Comparison of ENCODE assay signal across 1 cellular context in the genomic region with DNA sequence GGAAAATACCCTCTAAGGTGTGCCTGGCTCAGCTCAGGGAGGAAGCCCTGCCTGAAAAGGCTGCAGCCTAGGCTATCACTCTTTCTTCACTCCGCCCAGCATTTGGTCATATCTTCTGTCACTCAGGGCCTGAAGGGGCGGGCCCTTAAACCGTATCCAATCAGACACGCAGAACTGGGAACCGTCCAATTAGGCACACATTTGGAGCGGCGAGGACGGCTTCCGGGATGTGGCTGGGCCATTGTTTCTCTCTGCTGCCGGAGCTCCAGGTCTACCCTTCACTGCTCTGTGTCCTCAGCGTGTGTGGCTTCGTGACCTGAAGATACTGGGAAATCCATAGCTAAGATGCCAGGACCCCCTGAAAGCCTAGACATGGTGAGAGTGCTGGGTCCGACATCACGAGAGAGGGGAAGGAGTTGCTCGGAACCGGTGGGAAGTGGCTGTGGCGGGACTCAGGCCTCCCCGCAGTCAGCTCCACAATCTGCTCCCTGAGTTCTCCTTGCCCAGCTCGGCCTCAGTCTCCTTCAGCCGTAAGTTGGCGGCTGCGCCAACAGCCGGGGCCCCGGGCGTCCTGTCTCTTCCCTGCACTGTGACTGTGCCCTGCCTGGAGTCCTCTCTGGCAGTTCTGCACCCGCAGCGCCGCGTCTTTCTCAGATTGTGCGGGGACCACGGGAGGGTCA.
TF ChIP-seq lines count a peak whose summit lies in the region.

TSS of gene ZNF493 (plus strand) at position 241 of the 680 bp plus-strand sequence. CDS start at position 346, 105 bp downstream.

TF ChIP-seq in K562, 482 proteins besides CTCF, POLR2A, EP300 and RAD21 (continued from another document and continues in another):
- TF ChIP-seq RREB1 (CRISPR knock-in tag; IDR thresholded peaks at IDR 0.05) (no peak), ZSCAN32 (CRISPR knock-in tag; IDR thresholded peaks at IDR 0.05) (no peak), ZNF324 (CRISPR knock-in tag; IDR thresholded peaks at IDR 0.05) (no peak), SMARCC2 (IDR thresholded peaks at IDR 0.05; ENCODE audit: low read depth) (no peak), ZFP1 (CRISPR knock-in tag; IDR thresholded peaks at IDR 0.05) (no peak), RBBP5 (IDR thresholded peaks at IDR 0.05; ENCODE audit: borderline replicate concordance, insufficient read depth, low read length, poor library complexity, severe bottlenecking) (peak; percentile 76), MYBL2 (IDR thresholded peaks at IDR 0.05; ENCODE audit: low read depth) (no peak), MYBL2 (CRISPR knock-in tag; IDR thresholded peaks at IDR 0.05; ENCODE audit: borderline replicate concordance) (no peak), GABPA (tag; conservative IDR thresholded peaks at IDR 0.05; ENCODE audit: low read depth) (peak; percentile 84), ZNF583 (CRISPR knock-in tag; IDR thresholded peaks at IDR 0.05) (no peak), ZNF707 (CRISPR knock-in tag; conservative IDR thresholded peaks at IDR 0.05) (no peak), TRIM24 (IDR thresholded peaks at IDR 0.05) (no peak), PTTG1 (tag; IDR thresholded peaks at IDR 0.05; ENCODE audit: low read depth) (no peak), ZNF57 (CRISPR knock-in tag; IDR thresholded peaks at IDR 0.05) (no peak), NRF1 (conservative IDR thresholded peaks at IDR 0.05 in 1 of 2, IDR thresholded peaks at IDR 0.05 in 1 of 2) (peak; percentile 23 to 48; a peak in 3 of 4 replicates), DMBX1 (CRISPR knock-in tag; IDR thresholded peaks at IDR 0.05; ENCODE audit: borderline replicate concordance) (no peak), NEUROD1 (IDR thresholded peaks at IDR 0.05; ENCODE audit: borderline replicate concordance, low read depth, low read length, partially characterized antibody) (peak; percentile 82), NFXL1 (CRISPR knock-in tag; IDR thresholded peaks at IDR 0.05) (no peak), SREBF2 (CRISPR knock-in tag; IDR thresholded peaks at IDR 0.05) (no peak), BRCA1 (IDR thresholded peaks at IDR 0.05) (no peak), BRCA1 (CRISPR knock-in tag; IDR thresholded peaks at IDR 0.05) (no peak), MBD2 (IDR thresholded peaks at IDR 0.05; ENCODE audit: borderline replicate concordance, low read depth) (peak; percentile 93), ZNF12 (CRISPR knock-in tag; IDR thresholded peaks at IDR 0.05) (peak; percentile 37; the same call in 1 of the 2 replicates), CBX1 (IDR thresholded peaks at IDR 0.05; ENCODE audit: low read depth) (peak; percentile 82), POU5F1 (IDR thresholded peaks at IDR 0.05; ENCODE audit: borderline replicate concordance, low read depth, low read length, partially characterized antibody) (no peak), FOXA3 (CRISPR knock-in tag; conservative IDR thresholded peaks at IDR 0.05 in 1 of 2, IDR thresholded peaks at IDR 0.05 in 1 of 2) (no peak), ZNF274 (IDR thresholded peaks at IDR 0.05; ENCODE audit: borderline replicate concordance, low read depth, low read length) (no peak), CBX3 (IDR thresholded peaks at IDR 0.05; ENCODE audit: borderline replicate concordance in 1 of 2, low read length in 2 of 2) (0 out of 3 replicates have a peak, but pooled peaks of 1 of the 2 experiments have one; percentile 24), WHSC1 (IDR thresholded peaks at IDR 0.05; ENCODE audit: low read length) (no peak), DACH1 (IDR thresholded peaks at IDR 0.05; ENCODE audit: partially characterized antibody) (no peak), TBP (optimal IDR thresholded peaks at IDR 0.05; ENCODE audit: low read depth, low read length) (peak; percentile 83), IFI16 (CRISPR knock-in tag; IDR thresholded peaks at IDR 0.05) (no peak), SMARCB1 (IDR thresholded peaks at IDR 0.05; ENCODE audit: insufficient read length, low read depth) (no peak), USF1 (CRISPR knock-in tag; IDR thresholded peaks at IDR 0.05) (no peak), ZNF589 (CRISPR knock-in tag; IDR thresholded peaks at IDR 0.05; ENCODE audit: low read depth) (no peak), GTF2A2 (tag; IDR thresholded peaks at IDR 0.05) (no peak), HNRNPH1 (optimal IDR thresholded peaks at IDR 0.05; ENCODE audit: low read depth, low read length) (no peak), FOXK2 (conservative IDR thresholded peaks at IDR 0.05 in 1 of 2, IDR thresholded peaks at IDR 0.05 in 1 of 2; ENCODE audit: low read depth in 2 of 2) (peak; percentile 49 to 61; a peak in 2 of 4 replicates), U2AF2 (optimal IDR thresholded peaks at IDR 0.05; ENCODE audit: low read depth, low read length) (no peak), JUNB (CRISPR knock-in tag; conservative IDR thresholded peaks at IDR 0.05) (no peak), ARID1B (IDR thresholded peaks at IDR 0.05) (no peak), PTRF (tag; IDR thresholded peaks at IDR 0.05) (no peak), ZNF79 (CRISPR knock-in tag; IDR thresholded peaks at IDR 0.05; ENCODE audit: low read depth) (no peak), PHB (CRISPR knock-in tag; IDR thresholded peaks at IDR 0.05) (no peak), ZEB2 (IDR thresholded peaks at IDR 0.05) (no peak)
- TF ChIP-seq, protein P1, sequence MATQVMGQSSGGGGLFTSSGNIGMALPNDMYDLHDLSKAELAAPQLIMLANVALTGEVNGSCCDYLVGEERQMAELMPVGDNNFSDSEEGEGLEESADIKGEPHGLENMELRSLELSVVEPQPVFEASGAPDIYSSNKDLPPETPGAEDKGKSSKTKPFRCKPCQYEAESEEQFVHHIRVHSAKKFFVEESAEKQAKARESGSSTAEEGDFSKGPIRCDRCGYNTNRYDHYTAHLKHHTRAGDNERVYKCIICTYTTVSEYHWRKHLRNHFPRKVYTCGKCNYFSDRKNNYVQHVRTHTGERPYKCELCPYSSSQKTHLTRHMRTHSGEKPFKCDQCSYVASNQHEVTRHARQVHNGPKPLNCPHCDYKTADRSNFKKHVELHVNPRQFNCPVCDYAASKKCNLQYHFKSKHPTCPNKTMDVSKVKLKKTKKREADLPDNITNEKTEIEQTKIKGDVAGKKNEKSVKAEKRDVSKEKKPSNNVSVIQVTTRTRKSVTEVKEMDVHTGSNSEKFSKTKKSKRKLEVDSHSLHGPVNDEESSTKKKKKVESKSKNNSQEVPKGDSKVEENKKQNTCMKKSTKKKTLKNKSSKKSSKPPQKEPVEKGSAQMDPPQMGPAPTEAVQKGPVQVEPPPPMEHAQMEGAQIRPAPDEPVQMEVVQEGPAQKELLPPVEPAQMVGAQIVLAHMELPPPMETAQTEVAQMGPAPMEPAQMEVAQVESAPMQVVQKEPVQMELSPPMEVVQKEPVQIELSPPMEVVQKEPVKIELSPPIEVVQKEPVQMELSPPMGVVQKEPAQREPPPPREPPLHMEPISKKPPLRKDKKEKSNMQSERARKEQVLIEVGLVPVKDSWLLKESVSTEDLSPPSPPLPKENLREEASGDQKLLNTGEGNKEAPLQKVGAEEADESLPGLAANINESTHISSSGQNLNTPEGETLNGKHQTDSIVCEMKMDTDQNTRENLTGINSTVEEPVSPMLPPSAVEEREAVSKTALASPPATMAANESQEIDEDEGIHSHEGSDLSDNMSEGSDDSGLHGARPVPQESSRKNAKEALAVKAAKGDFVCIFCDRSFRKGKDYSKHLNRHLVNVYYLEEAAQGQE (CRISPR knock-in tag; IDR thresholded peaks at IDR 0.05; ENCODE audit: low read depth), result no peak
- TF ChIP-seq, protein P2, sequence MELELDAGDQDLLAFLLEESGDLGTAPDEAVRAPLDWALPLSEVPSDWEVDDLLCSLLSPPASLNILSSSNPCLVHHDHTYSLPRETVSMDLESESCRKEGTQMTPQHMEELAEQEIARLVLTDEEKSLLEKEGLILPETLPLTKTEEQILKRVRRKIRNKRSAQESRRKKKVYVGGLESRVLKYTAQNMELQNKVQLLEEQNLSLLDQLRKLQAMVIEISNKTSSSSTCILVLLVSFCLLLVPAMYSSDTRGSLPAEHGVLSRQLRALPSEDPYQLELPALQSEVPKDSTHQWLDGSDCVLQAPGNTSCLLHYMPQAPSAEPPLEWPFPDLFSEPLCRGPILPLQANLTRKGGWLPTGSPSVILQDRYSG (tag; conservative IDR thresholded peaks at IDR 0.05; ENCODE audit: low read depth), result no peak
- TF ChIP-seq, protein P3, sequence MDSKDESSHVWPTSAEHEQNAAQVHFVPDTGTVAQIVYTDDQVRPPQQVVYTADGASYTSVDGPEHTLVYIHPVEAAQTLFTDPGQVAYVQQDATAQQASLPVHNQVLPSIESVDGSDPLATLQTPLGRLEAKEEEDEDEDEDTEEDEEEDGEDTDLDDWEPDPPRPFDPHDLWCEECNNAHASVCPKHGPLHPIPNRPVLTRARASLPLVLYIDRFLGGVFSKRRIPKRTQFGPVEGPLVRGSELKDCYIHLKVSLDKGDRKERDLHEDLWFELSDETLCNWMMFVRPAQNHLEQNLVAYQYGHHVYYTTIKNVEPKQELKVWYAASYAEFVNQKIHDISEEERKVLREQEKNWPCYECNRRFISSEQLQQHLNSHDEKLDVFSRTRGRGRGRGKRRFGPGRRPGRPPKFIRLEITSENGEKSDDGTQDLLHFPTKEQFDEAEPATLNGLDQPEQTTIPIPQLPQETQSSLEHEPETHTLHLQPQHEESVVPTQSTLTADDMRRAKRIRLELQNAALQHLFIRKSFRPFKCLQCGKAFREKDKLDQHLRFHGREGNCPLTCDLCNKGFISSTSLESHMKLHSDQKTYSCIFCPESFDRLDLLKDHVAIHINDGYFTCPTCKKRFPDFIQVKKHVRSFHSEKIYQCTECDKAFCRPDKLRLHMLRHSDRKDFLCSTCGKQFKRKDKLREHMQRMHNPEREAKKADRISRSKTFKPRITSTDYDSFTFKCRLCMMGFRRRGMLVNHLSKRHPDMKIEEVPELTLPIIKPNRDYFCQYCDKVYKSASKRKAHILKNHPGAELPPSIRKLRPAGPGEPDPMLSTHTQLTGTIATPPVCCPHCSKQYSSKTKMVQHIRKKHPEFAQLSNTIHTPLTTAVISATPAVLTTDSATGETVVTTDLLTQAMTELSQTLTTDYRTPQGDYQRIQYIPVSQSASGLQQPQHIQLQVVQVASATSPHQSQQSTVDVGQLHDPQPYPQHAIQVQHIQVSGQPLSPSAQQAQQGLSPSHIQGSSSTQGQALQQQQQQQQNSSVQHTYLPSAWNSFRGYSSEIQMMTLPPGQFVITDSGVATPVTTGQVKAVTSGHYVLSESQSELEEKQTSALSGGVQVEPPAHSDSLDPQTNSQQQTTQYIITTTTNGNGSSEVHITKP (IDR thresholded peaks at IDR 0.05; ENCODE audit: partially characterized antibody), result peak; percentile 42
- TF ChIP-seq, protein P4, sequence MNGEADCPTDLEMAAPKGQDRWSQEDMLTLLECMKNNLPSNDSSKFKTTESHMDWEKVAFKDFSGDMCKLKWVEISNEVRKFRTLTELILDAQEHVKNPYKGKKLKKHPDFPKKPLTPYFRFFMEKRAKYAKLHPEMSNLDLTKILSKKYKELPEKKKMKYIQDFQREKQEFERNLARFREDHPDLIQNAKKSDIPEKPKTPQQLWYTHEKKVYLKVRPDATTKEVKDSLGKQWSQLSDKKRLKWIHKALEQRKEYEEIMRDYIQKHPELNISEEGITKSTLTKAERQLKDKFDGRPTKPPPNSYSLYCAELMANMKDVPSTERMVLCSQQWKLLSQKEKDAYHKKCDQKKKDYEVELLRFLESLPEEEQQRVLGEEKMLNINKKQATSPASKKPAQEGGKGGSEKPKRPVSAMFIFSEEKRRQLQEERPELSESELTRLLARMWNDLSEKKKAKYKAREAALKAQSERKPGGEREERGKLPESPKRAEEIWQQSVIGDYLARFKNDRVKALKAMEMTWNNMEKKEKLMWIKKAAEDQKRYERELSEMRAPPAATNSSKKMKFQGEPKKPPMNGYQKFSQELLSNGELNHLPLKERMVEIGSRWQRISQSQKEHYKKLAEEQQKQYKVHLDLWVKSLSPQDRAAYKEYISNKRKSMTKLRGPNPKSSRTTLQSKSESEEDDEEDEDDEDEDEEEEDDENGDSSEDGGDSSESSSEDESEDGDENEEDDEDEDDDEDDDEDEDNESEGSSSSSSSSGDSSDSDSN (IDR thresholded peaks at IDR 0.05; ENCODE audit: borderline replicate concordance in 1 of 2, low read depth in 2 of 2, low read length in 2 of 2), result no peak
